ENCODE assay signal across 21 cellular contexts in the genomic region with DNA sequence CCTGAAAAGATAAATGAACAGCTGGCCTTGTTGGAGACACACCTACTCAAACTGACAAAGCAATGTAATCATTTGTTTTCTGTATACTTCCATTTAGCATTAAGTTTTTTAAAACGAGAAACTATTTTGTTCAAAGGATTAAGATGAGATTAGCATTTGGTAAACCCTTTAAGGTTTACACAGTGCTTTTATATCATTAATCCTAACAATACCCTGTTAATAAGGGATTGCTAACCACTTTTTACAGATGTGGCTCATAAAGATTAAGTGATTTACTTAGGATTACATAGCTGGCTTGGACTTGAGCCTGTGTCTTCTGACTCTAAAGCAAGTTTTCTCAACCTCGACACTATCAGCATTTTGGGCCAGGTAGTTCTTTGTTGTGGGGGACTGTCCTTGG.
DNase-seq lines count a peak whose midpoint lies in the region; ATAC-seq, FAIRE-seq and TF ChIP-seq lines count a peak whose summit lies in the region.
"Had no signal": no experiment of that assay in that cellular context is flagged by ENCODE, and none has a peak within 500 bp of the region (broad histone marks: within the 10 kb centered on the region; RNA-seq: fewer than 3 reads in every experiment).

No MANE protein-coding gene starts in this region.

- H3K23ac ChIP-seq in trophoblast cell (ENCODE audit: low read length), result peak overlapping the region; percentile 92

- H3K4me2 ChIP-seq in endothelial cell of umbilical vein (ENCODE audit: insufficient read depth, low read length) (no peak overlapping the region), trophoblast cell (ENCODE audit: low read length) (no peak overlapping the region)

- H3K36me3 ChIP-seq in endothelial cell of umbilical vein (ENCODE audit: control insufficient read depth in 2 of 2, extremely low read depth in 1 of 2, insufficient read depth in 2 of 2, low read length in 2 of 2), result no peaks in the 10 kb centered on the region
- H3K36me3 ChIP-seq in trophoblast cell (ENCODE audit: control insufficient read depth in 1 of 2, insufficient read depth in 2 of 2, low read length in 2 of 2), result no peaks in the 10 kb centered on the region
- H3K36me3 ChIP-seq: BE2C had no signal

- no peaks in the 10 kb centered on the region for H3K9me1 ChIP-seq in endothelial cell of umbilical vein (replicated peaks; ENCODE audit: control insufficient read depth, extremely low read depth, insufficient read depth, low read length)

- H3K18ac ChIP-seq in trophoblast cell (ENCODE audit: low read length), result no peak overlapping the region

- no peaks in the 10 kb centered on the region for H3K4me1 ChIP-seq in endothelial cell of umbilical vein (ENCODE audit: control insufficient read depth, extremely low read depth, insufficient read depth, low read length)
- no peaks in the 10 kb centered on the region for H3K4me1 ChIP-seq in trophoblast cell (ENCODE audit: control insufficient read depth in 1 of 2, insufficient read depth in 2 of 2, low read length in 2 of 2)
- H3K4me1 ChIP-seq: BE2C had no signal

- FAIRE-seq in D721Med (lab: Jason Lieb, UNC) (peak; percentile 82), endothelial cell of umbilical vein (lab: Jason Lieb, UNC) (peak; percentile 4)
- FAIRE-seq: GM19239, H1, HepG2 had no signal

- CTCF ChIA-PET in endothelial cell of umbilical vein (lab: Charles Lee), result no interaction called here

- no peak overlapping the region for H3K14ac ChIP-seq in trophoblast cell (ENCODE audit: low read length)

- DNase-seq in D721Med (ENCODE audit: insufficient read length, low spot score) (no peak), NCI-H82 treated with DMSO at 0.1 percent for 48 hours (lab: John Stamatoyannopoulos, UW; ENCODE audit: unreplicated experiment) (peak; percentile 81), endothelial cell of umbilical vein (ENCODE audit: low read depth, low spot score) (no peak), trophoblast cell (no peak), retina (no peak), DMS79 (lab: John Stamatoyannopoulos, UW) (no peak)
- DNase-seq in activated T-cell treated with anti-CD3 and anti-CD28 coated beads, Interleukin-2, amount 50 U/mL, for 24 hours, result no peak
- DNase-seq: BE2C; C1 segment of cervical spinal cord; CD4-positive, CD25-positive, alpha-beta regulatory T cell; CD8-positive, alpha-beta memory T cell; COR-L47; DMS153; DMS79 treated with DMSO at 0.1 percent for 48 hours; GF-D8; H9 had no signal

- no peak overlapping the region for H3K27ac ChIP-seq in endothelial cell of umbilical vein (ENCODE audit: insufficient read depth, low read depth, low read length)
- H3K27ac ChIP-seq in trophoblast cell (ENCODE audit: low read depth, low read length), result no peak overlapping the region

- H2BK12ac ChIP-seq in trophoblast cell (ENCODE audit: low read length), result no peak overlapping the region

- dilution Hi-C loops in endothelial cell of umbilical vein (cut with MboI; ENCODE audit: extremely low pct_ligation_motif_present, low sequenced_read_pairs), result no loop called here

- H3K4ac ChIP-seq in trophoblast cell (ENCODE audit: low read depth, low read length), result no peak overlapping the region

- TF ChIP-seq CTCF in D721Med (IDR thresholded peaks at IDR 0.05; ENCODE audit: insufficient read depth, missing control alignments) (no peak), endothelial cell of umbilical vein (IDR thresholded peaks at IDR 0.05; ENCODE audit: extremely low read depth in 1 of 2, insufficient read depth in 1 of 2, low read depth in 1 of 2, low read length in 2 of 2) (no peak)

- H2AK5ac ChIP-seq in trophoblast cell (ENCODE audit: low read length), result no peak overlapping the region

- no CpG with 5 or more reads among the region's 2 CpGs for WGBS in trophoblast cell (ENCODE audit: extremely low coverage, insufficient coverage, insufficient read length)

- H2AFZ ChIP-seq in endothelial cell of umbilical vein (ENCODE audit: low read depth, low read length), result no peak overlapping the region
- no peak overlapping the region for H2AFZ ChIP-seq in trophoblast cell (ENCODE audit: insufficient read depth, low read length, poor library complexity)

- no peak overlapping the region for H2BK120ac ChIP-seq in trophoblast cell (ENCODE audit: insufficient read depth, low read length, poor library complexity)

- no peak overlapping the region for H3K27ac Mint-ChIP-seq in activated T-cell treated with anti-CD3 and anti-CD28 coated beads, Interleukin-2, amount 50 U/mL, for 24 hours
- H3K27ac Mint-ChIP-seq: CD4-positive, CD25-positive, alpha-beta regulatory T cell; CD8-positive, alpha-beta memory T cell; IgD-negative memory B cell had no signal

- H4K8ac ChIP-seq in trophoblast cell (ENCODE audit: low read depth, low read length), result no peak overlapping the region

- H3K4me3 ChIP-seq in endothelial cell of umbilical vein (replicated peaks in 1 of 3; ENCODE audit: insufficient read depth in 1 of 3, low read depth in 1 of 3, low read length in 3 of 3) (no peak overlapping the region), trophoblast cell (ENCODE audit: low read depth, low read length) (no peak overlapping the region)

- no peaks in the 10 kb centered on the region for H3K9me3 ChIP-seq in endothelial cell of umbilical vein (replicated peaks; ENCODE audit: control insufficient read depth, insufficient read depth, low read length)
- H3K9me3 ChIP-seq in trophoblast cell (ENCODE audit: insufficient read depth, low read depth, low read length), result no peaks in the 10 kb centered on the region
- H3K9me3 ChIP-seq: BE2C had no signal

- BruUV-seq in endothelial cell of umbilical vein (replicated peaks; lab: Mats Ljungman, UMichigan), result no TSS peak

- no peaks in the 10 kb centered on the region for H3K79me2 ChIP-seq in endothelial cell of umbilical vein (ENCODE audit: control insufficient read depth, insufficient read depth, low read length)
- H3K79me2 ChIP-seq in trophoblast cell (ENCODE audit: control insufficient read depth, insufficient read depth, low read length, poor library complexity), result no peaks in the 10 kb centered on the region

- no peaks in the 10 kb centered on the region for H3K9me3 Mint-ChIP-seq in activated T-cell treated with anti-CD3 and anti-CD28 coated beads, Interleukin-2, amount 50 U/mL, for 24 hours
- H3K9me3 Mint-ChIP-seq: CD8-positive, alpha-beta memory T cell; H9; IgD-negative memory B cell had no signal

- TF ChIP-seq POLR2A in endothelial cell of umbilical vein (IDR thresholded peaks at IDR 0.05; ENCODE audit: low read depth, low read length), result no peak

- H4K20me1 ChIP-seq in endothelial cell of umbilical vein (replicated peaks; ENCODE audit: control insufficient read depth, extremely low read depth, insufficient read depth, low read length), result no peaks in the 10 kb centered on the region

- H3K36me3 Mint-ChIP-seq in activated T-cell treated with anti-CD3 and anti-CD28 coated beads, Interleukin-2, amount 50 U/mL, for 24 hours (ENCODE audit: low read depth), result no peaks in the 10 kb centered on the region
- H3K36me3 Mint-ChIP-seq: CD4-positive, CD25-positive, alpha-beta regulatory T cell; CD8-positive, alpha-beta memory T cell had no signal

- H3K79me1 ChIP-seq in trophoblast cell (ENCODE audit: low read length), result no peaks in the 10 kb centered on the region

- H3K27me3 ChIP-seq in endothelial cell of umbilical vein (ENCODE audit: control insufficient read depth in 2 of 2, insufficient read depth in 2 of 2, low read length in 2 of 2), result no peaks in the 10 kb centered on the region
- H3K27me3 ChIP-seq in trophoblast cell (ENCODE audit: insufficient read depth, low read length), result no peaks in the 10 kb centered on the region
- H3K27me3 ChIP-seq: BE2C had no signal

- no peak for ATAC-seq in GM18909 (IDR thresholded peaks at IDR 0.05; ENCODE audit: poor library complexity, unreplicated experiment)
- ATAC-seq: HepG2 had no signal

- H3K4me3 Mint-ChIP-seq in activated T-cell treated with anti-CD3 and anti-CD28 coated beads, Interleukin-2, amount 50 U/mL, for 24 hours, result no peak overlapping the region
- H3K4me3 Mint-ChIP-seq: CD4-positive, CD25-positive, alpha-beta regulatory T cell; CD8-positive, alpha-beta memory T cell; H9 had no signal

- no peak overlapping the region for H4K91ac ChIP-seq in trophoblast cell (ENCODE audit: low read depth, low read length)

- no peaks in the 10 kb centered on the region for H3K27me3 Mint-ChIP-seq in activated T-cell treated with anti-CD3 and anti-CD28 coated beads, Interleukin-2, amount 50 U/mL, for 24 hours

- no peak overlapping the region for H4K12ac ChIP-seq in trophoblast cell (ENCODE audit: low read depth, low read length)

- H3K4me1 Mint-ChIP-seq in activated T-cell treated with anti-CD3 and anti-CD28 coated beads, Interleukin-2, amount 50 U/mL, for 24 hours (ENCODE audit: low read depth), result no peaks in the 10 kb centered on the region
- H3K4me1 Mint-ChIP-seq: CD4-positive, CD25-positive, alpha-beta regulatory T cell; CD8-positive, alpha-beta memory T cell; IgD-negative memory B cell had no signal

- H3K9ac ChIP-seq in endothelial cell of umbilical vein (replicated peaks; ENCODE audit: extremely low read depth, insufficient read depth, low read length), result no peak overlapping the region
- H3K9ac ChIP-seq in trophoblast cell (ENCODE audit: low read length), result no peak overlapping the region

- no peak overlapping the region for H2BK5ac ChIP-seq in trophoblast cell (ENCODE audit: low read depth, low read length, poor library complexity)

- POLR2A ChIA-PET in endothelial cell of umbilical vein (lab: Charles Lee), result no interaction called here

- intact Hi-C loops in endothelial cell of umbilical vein (cut with micrococcal nuclease), result no loop called here

TF ChIP-seq in endothelial cell of umbilical vein, 7 proteins besides CTCF, POLR2A, EP300 and RAD21:
- TF ChIP-seq MAX (IDR thresholded peaks at IDR 0.05; ENCODE audit: insufficient read depth, insufficient read length), result no peak
- no peak for TF ChIP-seq JUN (IDR thresholded peaks at IDR 0.05; ENCODE audit: borderline replicate concordance, insufficient read depth, insufficient read length, low read depth)
- TF ChIP-seq GATA2 (IDR thresholded peaks at IDR 0.05; ENCODE audit: insufficient read depth, insufficient read length, low read depth, low read length), result no peak
- no peak for TF ChIP-seq MYC (IDR thresholded peaks at IDR 0.05; ENCODE audit: low read depth, low read length)
- no peak for TF ChIP-seq FOS (IDR thresholded peaks at IDR 0.05; ENCODE audit: borderline replicate concordance, insufficient read depth, low read length)
- no peak for TF ChIP-seq EZH2 (IDR thresholded peaks at IDR 0.05; ENCODE audit: borderline replicate concordance, low read depth, low read length, severe bottlenecking)
- no peak for TF ChIP-seq POLR2AphosphoS5 (IDR thresholded peaks at IDR 0.05; ENCODE audit: insufficient read depth, low read depth, low read length)
